Comparison of ENCODE assay signal across 24 cellular contexts in the genomic region with DNA sequence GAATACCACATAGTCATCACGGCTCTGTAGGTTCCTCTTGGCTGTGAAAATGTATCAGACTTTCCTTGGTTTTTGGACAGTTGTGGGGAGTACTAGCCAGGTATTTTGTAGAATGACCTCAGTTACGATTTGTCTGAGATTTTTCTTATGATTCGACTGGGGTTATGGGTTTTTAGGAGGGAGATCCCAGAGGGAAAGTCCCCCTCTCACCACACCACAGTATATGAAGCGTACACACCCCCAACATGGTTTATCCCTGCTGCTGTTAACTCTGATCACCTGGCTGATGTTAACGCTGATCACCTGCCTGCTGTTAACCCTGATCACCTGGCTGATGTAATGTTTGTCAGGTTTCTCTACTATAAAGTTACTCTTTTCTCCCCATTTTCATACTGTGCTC.
DNase-seq lines count a peak whose midpoint lies in the region; ATAC-seq and TF ChIP-seq lines count a peak whose summit lies in the region.
"Had no signal": no experiment of that assay in that cellular context is flagged by ENCODE, and none has a peak within 500 bp of the region (broad histone marks: within the 10 kb centered on the region; RNA-seq: fewer than 3 reads in every experiment).

No MANE protein-coding gene starts in this region.

- H3K27me3 ChIP-seq in GM23338 (ENCODE audit: insufficient read depth) (no peaks in the 10 kb centered on the region), MM.1S (replicated peaks; ENCODE audit: insufficient read depth, low read length) (no peaks in the 10 kb centered on the region)

- H3K9ac ChIP-seq in SK-N-MC (ENCODE audit: insufficient read length), result no peak overlapping the region
- H3K9ac ChIP-seq in MM.1S (ENCODE audit: low read length), result no peak overlapping the region

- H3K9me2 ChIP-seq in GM23338 (ENCODE audit: insufficient read depth) (no peaks in the 10 kb centered on the region), MM.1S (replicated peaks; ENCODE audit: insufficient read depth, low read length) (no peaks in the 10 kb centered on the region)

- POLR2A ChIA-PET in activated CD8-positive, alpha-beta T cell treated with anti-CD3 and anti-CD28 coated beads for 36 hours (lab: Charles Lee), result no interaction called here
- POLR2A ChIA-PET in activated CD8-positive, alpha-beta T cell treated with anti-CD3 and anti-CD28 coated beads, Interleukin-2, amount 10 ng/mL, durations not matched to agents 7 days and 5 days (lab: Charles Lee), result no interaction called here

- no peak for TF ChIP-seq CTCF in activated CD8-positive, alpha-beta T cell treated with anti-CD3 and anti-CD28 coated beads for 36 hours (IDR thresholded peaks at IDR 0.05)
- TF ChIP-seq CTCF in GM23338 (conservative IDR thresholded peaks at IDR 0.05; ENCODE audit: low read depth in 2 of 2), result no peak
- TF ChIP-seq CTCF in MM.1S (IDR thresholded peaks at IDR 0.05; ENCODE audit: low read length), result no peak

- no peak overlapping the region for H3K4me3 ChIP-seq in GM23338
- no peak overlapping the region for H3K4me3 ChIP-seq in SK-N-MC
- H3K4me3 ChIP-seq in MM.1S (ENCODE audit: low read length), result no peak overlapping the region
- H3K4me3 ChIP-seq: prostate gland had no signal

- no peak overlapping the region for H3K4me2 ChIP-seq in GM23338
- no peak overlapping the region for H3K4me2 ChIP-seq in MM.1S (ENCODE audit: low read depth, low read length)

- H3F3A ChIP-seq in GM23338 (replicated peaks; ENCODE audit: low read depth) (no peaks in the 10 kb centered on the region), MM.1S (ENCODE audit: insufficient read depth, low read length) (no peaks in the 10 kb centered on the region)

- no peaks in the 10 kb centered on the region for H3K9me3 Mint-ChIP-seq in activated CD8-positive, alpha-beta T cell treated with anti-CD3 and anti-CD28 coated beads for 36 hours
- H3K9me3 Mint-ChIP-seq in activated CD8-positive, alpha-beta T cell treated with anti-CD3 and anti-CD28 coated beads, Interleukin-2, amount 10 ng/mL, durations not matched to agents 7 days and 5 days (ENCODE audit: insufficient read depth), result no peaks in the 10 kb centered on the region
- H3K9me3 Mint-ChIP-seq in GM23338, result no peaks in the 10 kb centered on the region
- H3K9me3 Mint-ChIP-seq: activated B cell treated with CpG ODN at 0.5 μM for 24 hours; IgD-negative memory B cell; immature natural killer cell; memory B cell; nephron progenitor cell; T-helper 1 cell treated with Interleukin-12 subunit alpha and Interleukin-12 subunit beta and Interleukin-4 antibody, amounts not matched to agents 30 μg/mL and 1 μg/mL, for 36 hours had no signal

- no peak overlapping the region for H3K27ac Mint-ChIP-seq in activated CD8-positive, alpha-beta T cell treated with anti-CD3 and anti-CD28 coated beads for 36 hours
- no peak overlapping the region for H3K27ac Mint-ChIP-seq in activated CD8-positive, alpha-beta T cell treated with anti-CD3 and anti-CD28 coated beads, Interleukin-2, amount 10 ng/mL, durations not matched to agents 7 days and 5 days
- H3K27ac Mint-ChIP-seq in GM23338, result peak overlapping the region; percentile 56
- H3K27ac Mint-ChIP-seq: activated B cell treated with CpG ODN at 0.5 μM for 24 hours; IgD-negative memory B cell; immature natural killer cell; memory B cell; nephron progenitor cell; T-helper 1 cell treated with Interleukin-12 subunit alpha and Interleukin-12 subunit beta and Interleukin-4 antibody, amounts not matched to agents 30 μg/mL and 1 μg/mL, for 36 hours had no signal

- ATAC-seq in activated CD8-positive, alpha-beta T cell treated with anti-CD3 and anti-CD28 coated beads for 36 hours, result peak; percentile 30
- no peak for ATAC-seq in activated CD8-positive, alpha-beta T cell treated with anti-CD3 and anti-CD28 coated beads, Interleukin-2, amount 10 ng/mL, durations not matched to agents 7 days and 5 days
- ATAC-seq in GM23338 (no peak), GM19324 (IDR thresholded peaks at IDR 0.05; ENCODE audit: low FRiP score, unreplicated experiment) (no peak), HG03159 (IDR thresholded peaks at IDR 0.05; ENCODE audit: unreplicated experiment) (no peak)
- ATAC-seq in stimulated activated naive CD8-positive, alpha-beta T cell treated with anti-CD3 and anti-CD28 coated beads, Interleukin-15, Interleukin-2, amounts not matched to agents 100 U/mL and 50 U/mL, for 24 hours, result peak; percentile 65

- peaks cover 6% of the 10 kb centered on the region for H3K4me1 Mint-ChIP-seq in activated CD8-positive, alpha-beta T cell treated with anti-CD3 and anti-CD28 coated beads for 36 hours (ENCODE audit: low read depth)
- H3K4me1 Mint-ChIP-seq in activated CD8-positive, alpha-beta T cell treated with anti-CD3 and anti-CD28 coated beads, Interleukin-2, amount 10 ng/mL, durations not matched to agents 7 days and 5 days (ENCODE audit: low read depth), result peaks cover 3% of the 10 kb centered on the region
- peaks cover 22% of the 10 kb centered on the region for H3K4me1 Mint-ChIP-seq in GM23338
- H3K4me1 Mint-ChIP-seq: activated B cell treated with CpG ODN at 0.5 μM for 24 hours, IgD-negative memory B cell, immature natural killer cell, memory B cell had no signal

- no peaks in the 10 kb centered on the region for H3K36me3 Mint-ChIP-seq in activated CD8-positive, alpha-beta T cell treated with anti-CD3 and anti-CD28 coated beads for 36 hours (ENCODE audit: low read depth)
- no peaks in the 10 kb centered on the region for H3K36me3 Mint-ChIP-seq in activated CD8-positive, alpha-beta T cell treated with anti-CD3 and anti-CD28 coated beads, Interleukin-2, amount 10 ng/mL, durations not matched to agents 7 days and 5 days (ENCODE audit: low read depth)
- H3K36me3 Mint-ChIP-seq in GM23338 (ENCODE audit: low read depth), result no peaks in the 10 kb centered on the region
- H3K36me3 Mint-ChIP-seq: IgD-negative memory B cell, immature natural killer cell, memory B cell had no signal

- intact Hi-C loops in activated CD8-positive, alpha-beta T cell treated with anti-CD3 and anti-CD28 coated beads for 36 hours (cut with micrococcal nuclease), result loop anchor here (10.0 kb wide), 1 partner anchor 335 kb away; no protein-coding TSS in a partner anchor

- peak overlapping the region; percentile 52; the same call in 1 of the 2 replicates for H2AFZ ChIP-seq in GM23338
- no peak overlapping the region for H2AFZ ChIP-seq in MM.1S (ENCODE audit: low read length)

- peak; percentile 6 for DNase-seq in activated CD8-positive, alpha-beta T cell treated with anti-CD3 and anti-CD28 coated beads for 36 hours
- DNase-seq in activated CD8-positive, alpha-beta T cell treated with anti-CD3 and anti-CD28 coated beads, Interleukin-2, amount 10 ng/mL, durations not matched to agents 7 days and 5 days, result no peak
- DNase-seq in GM23338 (ENCODE audit: low spot score) (no peak), SK-N-MC (ENCODE audit: low read depth, low spot score) (no peak), MM.1S (no peak)
- no peak for DNase-seq in stimulated activated naive CD8-positive, alpha-beta T cell treated with anti-CD3 and anti-CD28 coated beads, Interleukin-15, Interleukin-2, amounts not matched to agents 100 U/mL and 50 U/mL, for 24 hours
- DNase-seq: activated B cell treated with CpG ODN at 0.5 μM for 24 hours; amygdala; C1 segment of cervical spinal cord; DMS153; effector CD8-positive, alpha-beta T cell; HCEC 1CT; head of caudate nucleus; immature natural killer cell; NCI-H2029; NCI-H446 treated with DMSO at 0.1 percent for 48 hours; nephron progenitor cell; stimulated activated naive CD4-positive, alpha-beta T cell had no signal

- H3K27ac ChIP-seq in GM23338 (ENCODE audit: low read depth), result no peak overlapping the region
- peak overlapping the region; percentile 97 for H3K27ac ChIP-seq in SK-N-MC
- no peak overlapping the region for H3K27ac ChIP-seq in MM.1S (ENCODE audit: low read length)
- H3K27ac ChIP-seq: prostate gland had no signal

- no peaks in the 10 kb centered on the region for H4K20me1 ChIP-seq in GM23338 (replicated peaks; ENCODE audit: insufficient read depth)
- no peaks in the 10 kb centered on the region for H4K20me1 ChIP-seq in MM.1S (ENCODE audit: insufficient read depth, low read length)

- H3K9me3 ChIP-seq in SK-N-MC (ENCODE audit: low read depth, low read length), result no peaks in the 10 kb centered on the region
- no peaks in the 10 kb centered on the region for H3K9me3 ChIP-seq in MM.1S (replicated peaks; ENCODE audit: insufficient read depth, low read length)
- H3K9me3 ChIP-seq: prostate gland had no signal

- H3K79me2 ChIP-seq in GM23338 (replicated peaks; ENCODE audit: insufficient read depth) (no peaks in the 10 kb centered on the region), MM.1S (ENCODE audit: low read length) (no peaks in the 10 kb centered on the region)

- H3K27me3 Mint-ChIP-seq in activated CD8-positive, alpha-beta T cell treated with anti-CD3 and anti-CD28 coated beads for 36 hours, result no peaks in the 10 kb centered on the region
- H3K27me3 Mint-ChIP-seq in activated CD8-positive, alpha-beta T cell treated with anti-CD3 and anti-CD28 coated beads, Interleukin-2, amount 10 ng/mL, durations not matched to agents 7 days and 5 days (ENCODE audit: low read depth), result no peaks in the 10 kb centered on the region
- H3K27me3 Mint-ChIP-seq in GM23338 (ENCODE audit: insufficient read depth, low read depth, poor library complexity), result peaks cover 14% of the 10 kb centered on the region

- no peak overlapping the region for H3K4me3 Mint-ChIP-seq in activated CD8-positive, alpha-beta T cell treated with anti-CD3 and anti-CD28 coated beads for 36 hours
- H3K4me3 Mint-ChIP-seq in activated CD8-positive, alpha-beta T cell treated with anti-CD3 and anti-CD28 coated beads, Interleukin-2, amount 10 ng/mL, durations not matched to agents 7 days and 5 days, result no peak overlapping the region
- no peak overlapping the region for H3K4me3 Mint-ChIP-seq in GM23338
- H3K4me3 Mint-ChIP-seq: activated B cell treated with CpG ODN at 0.5 μM for 24 hours; IgD-negative memory B cell; immature natural killer cell; memory B cell; nephron progenitor cell; T-helper 1 cell treated with Interleukin-12 subunit alpha and Interleukin-12 subunit beta and Interleukin-4 antibody, amounts not matched to agents 30 μg/mL and 1 μg/mL, for 36 hours had no signal

- H3K4me1 ChIP-seq in GM23338 (ENCODE audit: insufficient read depth) (no peaks in the 10 kb centered on the region), MM.1S (ENCODE audit: low read length) (no peaks in the 10 kb centered on the region)
- H3K4me1 ChIP-seq: prostate gland had no signal

- CTCF ChIA-PET in activated CD8-positive, alpha-beta T cell treated with anti-CD3 and anti-CD28 coated beads for 36 hours (lab: Charles Lee), result no interaction called here
- CTCF ChIA-PET in activated CD8-positive, alpha-beta T cell treated with anti-CD3 and anti-CD28 coated beads, Interleukin-2, amount 10 ng/mL, durations not matched to agents 7 days and 5 days (lab: Charles Lee), result no interaction called here

- H3K36me3 ChIP-seq in GM23338 (ENCODE audit: insufficient read depth), result no peaks in the 10 kb centered on the region
- no peaks in the 10 kb centered on the region for H3K36me3 ChIP-seq in SK-N-MC (ENCODE audit: insufficient read depth, low read length)
- H3K36me3 ChIP-seq in MM.1S (replicated peaks; ENCODE audit: insufficient read depth, low read length), result no peaks in the 10 kb centered on the region
- H3K36me3 ChIP-seq: prostate gland had no signal

TF ChIP-seq in GM23338, 12 proteins besides CTCF, POLR2A, EP300 and RAD21 (continues in another document):
- no peak for TF ChIP-seq JUNB (IDR thresholded peaks at IDR 0.05; ENCODE audit: unreplicated experiment)

Comparison
In these comparisons a context has a peak if more than half of its experiments do, and no peak if none do; other contexts are left out.
1. ATAC-seq: peak in activated CD8-positive, alpha-beta T cell treated with anti-CD3 and anti-CD28 coated beads for 36 hours (single experiment) and stimulated activated naive CD8-positive, alpha-beta T cell treated with anti-CD3 and anti-CD28 coated beads, Interleukin-15, Interleukin-2, amounts not matched to agents 100 U/mL and 50 U/mL, for 24 hours (single experiment); none in activated CD8-positive, alpha-beta T cell treated with anti-CD3 and anti-CD28 coated beads, Interleukin-2, amount 10 ng/mL, durations not matched to agents 7 days and 5 days (single experiment), GM23338 (single experiment), GM19324 (single experiment) and HG03159 (single experiment).